16 cellular contexts compared by ENCODE assay signal in genomic region chr13:44189085-44189484, GRCh38.
A peak's percentile ranks its signal among the peaks of the same experiment; 100 is the strongest.
DNase-seq lines count a peak whose midpoint lies in the region; ATAC-seq, FAIRE-seq and TF ChIP-seq lines count a peak whose summit lies in the region.
"Had no signal": no experiment of that assay in that cellular context is flagged by ENCODE, and none has a peak within 500 bp of the region (broad histone marks: within the 10 kb centered on the region; RNA-seq: fewer than 3 reads in every experiment).

No MANE protein-coding gene starts in this region.

- intact Hi-C loops in MCF 10A (cut with micrococcal nuclease) = no loop called here
- intact Hi-C loops in breast epithelium (cut with DNase I; ENCODE audit: low total_unique reads) = loop anchor here (10.0 kb wide), 1 partner anchor 466 kb away; no protein-coding TSS in a partner anchor
- intact Hi-C loops in PC-3 (cut with micrococcal nuclease) = no loop called here

- H4K20me1 ChIP-seq in PC-3 (ENCODE audit: low read length) (no peaks in the 10 kb centered on the region), keratinocyte (ENCODE audit: control insufficient read depth, extremely low read depth, insufficient read depth, low read length) (no peaks in the 10 kb centered on the region)
- H4K20me1 ChIP-seq: BLaER1 treated with 17β-estradiol and CSF1 and Interleukin-3, amounts not matched to agents 10 nM and 100 nM had no signal

- H3K4me1 Mint-ChIP-seq in MCF 10A (ENCODE audit: insufficient read depth, unreplicated experiment) = peaks cover 26% of the 10 kb centered on the region
- H3K4me1 Mint-ChIP-seq: B cell had no signal

- H3K27ac ChIP-seq in breast epithelium = no peak overlapping the region
- peak overlapping the region; percentile 97 for H3K27ac ChIP-seq in PC-3 (ENCODE audit: low read length)
- peak overlapping the region; percentile 75 for H3K27ac ChIP-seq in keratinocyte (ENCODE audit: control insufficient read depth, insufficient read depth, low read length)
- H3K27ac ChIP-seq: BLaER1 treated with 17β-estradiol and CSF1 and Interleukin-3, amounts not matched to agents 10 nM and 100 nM had no signal

- H3K4me3 ChIP-seq in breast epithelium = no peak overlapping the region
- H3K4me3 ChIP-seq in PC-3 (ENCODE audit: low read length) = no peak overlapping the region
- no peak overlapping the region for H3K4me3 ChIP-seq in bronchial epithelial cell (ENCODE audit: low read depth, low read length)
- H3K4me3 ChIP-seq in keratinocyte (ENCODE audit: control insufficient read depth in 2 of 3, extremely low read depth in 1 of 3, insufficient read depth in 2 of 3, low read depth in 1 of 3, low read length in 3 of 3) = no peak overlapping the region
- H3K4me3 ChIP-seq: BLaER1 treated with 17β-estradiol and CSF1 and Interleukin-3, amounts not matched to agents 10 nM and 100 nM had no signal

- ATAC-seq in PC-3 = no peak
- no peak for ATAC-seq in GM21360 (IDR thresholded peaks at IDR 0.05; ENCODE audit: unreplicated experiment)
- ATAC-seq: CD8-positive, alpha-beta T cell had no signal

- H3K27me3 ChIP-seq in breast epithelium (no peaks in the 10 kb centered on the region), PC-3 (ENCODE audit: low read length) (no peaks in the 10 kb centered on the region), bronchial epithelial cell (ENCODE audit: control insufficient read depth, insufficient read depth, low read length) (no peaks in the 10 kb centered on the region), keratinocyte (ENCODE audit: control insufficient read depth, extremely low read depth, insufficient read depth, low read length) (no peaks in the 10 kb centered on the region)
- H3K27me3 ChIP-seq: BLaER1 treated with 17β-estradiol and CSF1 and Interleukin-3, amounts not matched to agents 10 nM and 100 nM had no signal

- H3K27me3 Mint-ChIP-seq in MCF 10A (ENCODE audit: insufficient read depth, unreplicated experiment) = no peaks in the 10 kb centered on the region

- H2AFZ ChIP-seq in PC-3 (ENCODE audit: low read length) (no peak overlapping the region), keratinocyte (ENCODE audit: control insufficient read depth, low read length) (no peak overlapping the region)

- H3K79me2 ChIP-seq in PC-3 (ENCODE audit: low read length) (no peaks in the 10 kb centered on the region), keratinocyte (ENCODE audit: control insufficient read depth, insufficient read depth, low read length) (no peaks in the 10 kb centered on the region)

- H3K4me2 ChIP-seq in PC-3 (ENCODE audit: low read length) = no peak overlapping the region
- H3K4me2 ChIP-seq in keratinocyte (ENCODE audit: control insufficient read depth, extremely low read depth, insufficient read depth, low read depth, low read length) = no peak overlapping the region

- no peaks in the 10 kb centered on the region for H3K9me3 ChIP-seq in breast epithelium
- H3K9me3 ChIP-seq in PC-3 (ENCODE audit: low read length) = no peaks in the 10 kb centered on the region
- no peaks in the 10 kb centered on the region for H3K9me3 ChIP-seq in keratinocyte (ENCODE audit: control insufficient read depth, low read depth, low read length)

- FAIRE-seq in bronchial epithelial cell (lab: Jason Lieb, UNC) (peak; percentile 66), keratinocyte (lab: Jason Lieb, UNC) (no peak)
- FAIRE-seq: H1 had no signal

- DNase-seq in MCF 10A (ENCODE audit: unreplicated experiment) = no peak
- DNase-seq in breast epithelium (ENCODE audit: low spot score in 2 of 2) = no peak
- DNase-seq in PC-3 = no peak
- no peak for DNase-seq in bronchial epithelial cell (ENCODE audit: low read depth)
- no peak for DNase-seq in keratinocyte (ENCODE audit: low read depth, low spot score)
- no peak for DNase-seq in NCI-H2227 treated with DMSO at 0.1 percent for 48 hours (lab: John Stamatoyannopoulos, UW)
- no peak for DNase-seq in glomerular visceral epithelial cell (ENCODE audit: extremely low spot score)
- DNase-seq: Calu3; CD8-positive, alpha-beta T cell; DMS79 treated with DMSO at 0.1 percent for 48 hours; GF-D8; H9 had no signal

- dilution Hi-C loops in keratinocyte (cut with MboI; ENCODE audit: extremely low pct_ligation_motif_present, low sequenced_read_pairs) = no loop called here

- CTCF ChIA-PET in MCF 10A (lab: Yijun Ruan, JAX) (no interaction called here), PC-3 (lab: Charles Lee) (no interaction called here)

- no peaks in the 10 kb centered on the region for H3K36me3 Mint-ChIP-seq in MCF 10A (ENCODE audit: insufficient read depth, unreplicated experiment)
- H3K36me3 Mint-ChIP-seq: CD8-positive, alpha-beta T cell had no signal

- H3K9me1 ChIP-seq in keratinocyte (ENCODE audit: control insufficient read depth, extremely low read depth, insufficient read depth, low read length) = no peaks in the 10 kb centered on the region

- H3K9me3 Mint-ChIP-seq in MCF 10A (ENCODE audit: unreplicated experiment) = peaks cover 20% of the 10 kb centered on the region
- H3K9me3 Mint-ChIP-seq: CD8-positive, alpha-beta T cell had no signal

- no peaks in the 10 kb centered on the region for H3F3A ChIP-seq in PC-3 (ENCODE audit: low read length, unreplicated experiment)

- H3K9me2 ChIP-seq in PC-3 (replicated peaks; ENCODE audit: low read length) = 0 out of 2 replicates have a peak, but pooled peaks cover 3% of the 10 kb centered on the region

- peak overlapping the region; percentile 75 for H3K27ac Mint-ChIP-seq in MCF 10A (ENCODE audit: low read depth, unreplicated experiment)
- H3K27ac Mint-ChIP-seq: B cell; CD8-positive, alpha-beta T cell had no signal

- TF ChIP-seq POLR2A in breast epithelium (IDR thresholded peaks at IDR 0.05) = no peak

- H3K36me3 ChIP-seq in breast epithelium (no peaks in the 10 kb centered on the region), PC-3 (ENCODE audit: low read depth, low read length) (no peaks in the 10 kb centered on the region), bronchial epithelial cell (ENCODE audit: control insufficient read depth, insufficient read depth, low read length) (no peaks in the 10 kb centered on the region), keratinocyte (ENCODE audit: control insufficient read depth in 2 of 2, extremely low read depth in 1 of 2, insufficient read depth in 2 of 2, low read length in 2 of 2) (no peaks in the 10 kb centered on the region)
- H3K36me3 ChIP-seq: BLaER1 treated with 17β-estradiol and CSF1 and Interleukin-3, amounts not matched to agents 10 nM and 100 nM had no signal

- H3K4me1 ChIP-seq in breast epithelium (no peaks in the 10 kb centered on the region), PC-3 (ENCODE audit: insufficient read depth, low read length) (peaks cover 39% of the 10 kb centered on the region), keratinocyte (ENCODE audit: control insufficient read depth, extremely low read depth, insufficient read depth, low read length) (peaks cover 18% of the 10 kb centered on the region)

- H3K4me3 Mint-ChIP-seq in MCF 10A (ENCODE audit: unreplicated experiment) = no peak overlapping the region
- H3K4me3 Mint-ChIP-seq: B cell; CD8-positive, alpha-beta T cell; H9 had no signal

- no TSS peak for BruUV-seq in MCF 10A (replicated peaks; lab: Mats Ljungman, UMichigan)
- BruUV-seq in PC-3 (replicated peaks; lab: Mats Ljungman, UMichigan) = no TSS peak

- POLR2A ChIA-PET in MCF 10A (lab: Yijun Ruan, JAX) = no interaction called here
- POLR2A ChIA-PET in PC-3 (lab: Charles Lee; ENCODE audit: unreplicated experiment) = no interaction called here

- TF ChIP-seq CTCF in MCF 10A (IDR thresholded peaks at IDR 0.05; ENCODE audit: unreplicated experiment) (no peak), breast epithelium (IDR thresholded peaks at IDR 0.05) (no peak), PC-3 (conservative IDR thresholded peaks at IDR 0.05; ENCODE audit: low read depth, low read length) (no peak), bronchial epithelial cell (IDR thresholded peaks at IDR 0.05; ENCODE audit: insufficient read depth, low read length, severe bottlenecking) (no peak), keratinocyte (optimal IDR thresholded peaks at IDR 0.05 in 1 of 3, IDR thresholded peaks at IDR 0.05 in 1 of 3, conservative IDR thresholded peaks at IDR 0.05 in 1 of 3; ENCODE audit: extremely low read depth in 1 of 3, insufficient read depth in 2 of 3, low read length in 3 of 3) (no peak)

- peak overlapping the region; percentile 74 for H3K9ac ChIP-seq in PC-3 (ENCODE audit: low read length)
- no peak overlapping the region for H3K9ac ChIP-seq in keratinocyte (ENCODE audit: control insufficient read depth, extremely low read depth, insufficient read depth, low read length)
- H3K9ac ChIP-seq: BLaER1 treated with 17β-estradiol and CSF1 and Interleukin-3, amounts not matched to agents 10 nM and 100 nM had no signal

Comparison
In these comparisons a context has a peak if more than half of its experiments do, and no peak if none do; other contexts are left out.
1. H3K27ac ChIP-seq: peak in PC-3 (single experiment) and keratinocyte (single experiment); none in breast epithelium (0 of 2).